ENCODE assay signal across 1 cellular context in the genomic region with DNA sequence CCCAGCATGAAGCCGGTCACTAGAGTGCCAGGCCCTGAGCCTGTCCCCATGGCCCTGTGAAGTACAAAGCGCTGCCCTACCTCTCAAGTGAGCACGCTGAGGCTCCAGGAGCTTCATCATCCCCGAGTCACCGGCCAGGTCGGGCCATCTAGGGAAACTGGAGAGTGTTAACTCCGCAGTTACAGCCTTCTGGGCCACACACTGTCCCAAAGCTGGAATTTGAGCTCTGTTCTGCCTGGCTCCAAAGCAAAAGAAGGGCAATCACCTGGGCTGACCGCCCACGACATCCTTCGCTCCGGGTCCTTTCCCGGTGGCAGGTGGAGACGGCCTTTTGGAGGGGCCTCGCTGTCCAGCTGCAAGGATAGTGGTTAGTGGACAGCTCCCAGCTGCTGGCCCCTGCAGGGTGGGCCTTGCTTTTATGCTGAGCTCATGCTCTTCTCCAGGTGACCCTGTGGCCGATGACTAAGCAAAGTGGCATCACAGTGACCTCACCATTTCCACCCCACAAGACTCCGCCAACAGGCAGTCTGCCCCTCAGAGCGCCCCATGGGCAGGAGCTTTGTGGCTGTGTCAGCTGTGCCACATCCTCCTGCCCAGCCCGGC.
TF ChIP-seq lines count a peak whose summit lies in the region.

No MANE protein-coding gene starts in this region.

TF ChIP-seq in K562, 482 proteins besides CTCF, POLR2A, EP300 and RAD21 (continued from another document):
- TF ChIP-seq, protein P1, sequence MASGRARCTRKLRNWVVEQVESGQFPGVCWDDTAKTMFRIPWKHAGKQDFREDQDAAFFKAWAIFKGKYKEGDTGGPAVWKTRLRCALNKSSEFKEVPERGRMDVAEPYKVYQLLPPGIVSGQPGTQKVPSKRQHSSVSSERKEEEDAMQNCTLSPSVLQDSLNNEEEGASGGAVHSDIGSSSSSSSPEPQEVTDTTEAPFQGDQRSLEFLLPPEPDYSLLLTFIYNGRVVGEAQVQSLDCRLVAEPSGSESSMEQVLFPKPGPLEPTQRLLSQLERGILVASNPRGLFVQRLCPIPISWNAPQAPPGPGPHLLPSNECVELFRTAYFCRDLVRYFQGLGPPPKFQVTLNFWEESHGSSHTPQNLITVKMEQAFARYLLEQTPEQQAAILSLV (tag; IDR thresholded peaks at IDR 0.05): no peak
- TF ChIP-seq, protein P2, sequence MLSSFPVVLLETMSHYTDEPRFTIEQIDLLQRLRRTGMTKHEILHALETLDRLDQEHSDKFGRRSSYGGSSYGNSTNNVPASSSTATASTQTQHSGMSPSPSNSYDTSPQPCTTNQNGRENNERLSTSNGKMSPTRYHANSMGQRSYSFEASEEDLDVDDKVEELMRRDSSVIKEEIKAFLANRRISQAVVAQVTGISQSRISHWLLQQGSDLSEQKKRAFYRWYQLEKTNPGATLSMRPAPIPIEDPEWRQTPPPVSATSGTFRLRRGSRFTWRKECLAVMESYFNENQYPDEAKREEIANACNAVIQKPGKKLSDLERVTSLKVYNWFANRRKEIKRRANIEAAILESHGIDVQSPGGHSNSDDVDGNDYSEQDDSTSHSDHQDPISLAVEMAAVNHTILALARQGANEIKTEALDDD (IDR thresholded peaks at IDR 0.05): no peak
- TF ChIP-seq ZNF408 (CRISPR knock-in tag; IDR thresholded peaks at IDR 0.05; ENCODE audit: low read depth) (no peak), HDAC3 (IDR thresholded peaks at IDR 0.05; ENCODE audit: borderline replicate concordance, partially characterized antibody) (no peak), ZNF134 (CRISPR knock-in tag; conservative IDR thresholded peaks at IDR 0.05) (no peak), SP1 (CRISPR knock-in tag; IDR thresholded peaks at IDR 0.05) (no peak), SETDB1 (IDR thresholded peaks at IDR 0.05; ENCODE audit: low read length) (no peak), SRF (CRISPR knock-in tag; IDR thresholded peaks at IDR 0.05) (no peak), FOSL1 (tag; conservative IDR thresholded peaks at IDR 0.05) (peak; percentile 62; the same call in 1 of the 2 replicates), ZNF282 (CRISPR knock-in tag; IDR thresholded peaks at IDR 0.05) (no peak), MEF2A (IDR thresholded peaks at IDR 0.05; ENCODE audit: control insufficient read depth, low read depth, low read length) (no peak), ARID1B (IDR thresholded peaks at IDR 0.05) (peak; percentile 56), KDM2B (CRISPR knock-in tag; IDR thresholded peaks at IDR 0.05) (no peak), L3MBTL2 (IDR thresholded peaks at IDR 0.05) (peak; percentile 63), ILK (tag; IDR thresholded peaks at IDR 0.05; ENCODE audit: borderline replicate concordance, low read depth) (no peak), IFI16 (CRISPR knock-in tag; IDR thresholded peaks at IDR 0.05) (no peak), POLR2H (tag; IDR thresholded peaks at IDR 0.05; ENCODE audit: low read depth) (no peak)
- TF ChIP-seq, protein P3, sequence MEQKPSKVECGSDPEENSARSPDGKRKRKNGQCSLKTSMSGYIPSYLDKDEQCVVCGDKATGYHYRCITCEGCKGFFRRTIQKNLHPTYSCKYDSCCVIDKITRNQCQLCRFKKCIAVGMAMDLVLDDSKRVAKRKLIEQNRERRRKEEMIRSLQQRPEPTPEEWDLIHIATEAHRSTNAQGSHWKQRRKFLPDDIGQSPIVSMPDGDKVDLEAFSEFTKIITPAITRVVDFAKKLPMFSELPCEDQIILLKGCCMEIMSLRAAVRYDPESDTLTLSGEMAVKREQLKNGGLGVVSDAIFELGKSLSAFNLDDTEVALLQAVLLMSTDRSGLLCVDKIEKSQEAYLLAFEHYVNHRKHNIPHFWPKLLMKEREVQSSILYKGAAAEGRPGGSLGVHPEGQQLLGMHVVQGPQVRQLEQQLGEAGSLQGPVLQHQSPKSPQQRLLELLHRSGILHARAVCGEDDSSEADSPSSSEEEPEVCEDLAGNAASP (IDR thresholded peaks at IDR 0.05): no peak
- TF ChIP-seq, protein P4, sequence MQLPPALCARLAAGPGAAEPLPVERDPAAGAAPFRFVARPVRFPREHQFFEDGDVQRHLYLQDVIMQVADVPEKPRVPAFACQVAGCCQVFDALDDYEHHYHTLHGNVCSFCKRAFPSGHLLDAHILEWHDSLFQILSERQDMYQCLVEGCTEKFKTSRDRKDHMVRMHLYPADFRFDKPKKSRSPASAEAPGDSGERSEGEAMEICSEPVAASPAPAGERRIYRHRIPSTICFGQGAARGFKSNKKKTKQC (CRISPR knock-in tag; IDR thresholded peaks at IDR 0.05): no peak
- TF ChIP-seq, protein P5, sequence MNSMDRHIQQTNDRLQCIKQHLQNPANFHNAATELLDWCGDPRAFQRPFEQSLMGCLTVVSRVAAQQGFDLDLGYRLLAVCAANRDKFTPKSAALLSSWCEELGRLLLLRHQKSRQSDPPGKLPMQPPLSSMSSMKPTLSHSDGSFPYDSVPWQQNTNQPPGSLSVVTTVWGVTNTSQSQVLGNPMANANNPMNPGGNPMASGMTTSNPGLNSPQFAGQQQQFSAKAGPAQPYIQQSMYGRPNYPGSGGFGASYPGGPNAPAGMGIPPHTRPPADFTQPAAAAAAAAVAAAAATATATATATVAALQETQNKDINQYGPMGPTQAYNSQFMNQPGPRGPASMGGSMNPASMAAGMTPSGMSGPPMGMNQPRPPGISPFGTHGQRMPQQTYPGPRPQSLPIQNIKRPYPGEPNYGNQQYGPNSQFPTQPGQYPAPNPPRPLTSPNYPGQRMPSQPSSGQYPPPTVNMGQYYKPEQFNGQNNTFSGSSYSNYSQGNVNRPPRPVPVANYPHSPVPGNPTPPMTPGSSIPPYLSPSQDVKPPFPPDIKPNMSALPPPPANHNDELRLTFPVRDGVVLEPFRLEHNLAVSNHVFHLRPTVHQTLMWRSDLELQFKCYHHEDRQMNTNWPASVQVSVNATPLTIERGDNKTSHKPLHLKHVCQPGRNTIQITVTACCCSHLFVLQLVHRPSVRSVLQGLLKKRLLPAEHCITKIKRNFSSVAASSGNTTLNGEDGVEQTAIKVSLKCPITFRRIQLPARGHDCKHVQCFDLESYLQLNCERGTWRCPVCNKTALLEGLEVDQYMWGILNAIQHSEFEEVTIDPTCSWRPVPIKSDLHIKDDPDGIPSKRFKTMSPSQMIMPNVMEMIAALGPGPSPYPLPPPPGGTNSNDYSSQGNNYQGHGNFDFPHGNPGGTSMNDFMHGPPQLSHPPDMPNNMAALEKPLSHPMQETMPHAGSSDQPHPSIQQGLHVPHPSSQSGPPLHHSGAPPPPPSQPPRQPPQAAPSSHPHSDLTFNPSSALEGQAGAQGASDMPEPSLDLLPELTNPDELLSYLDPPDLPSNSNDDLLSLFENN (IDR thresholded peaks at IDR 0.05; ENCODE audit: low read depth in 2 of 2, low read length in 2 of 2): no peak
- TF ChIP-seq, protein P6, sequence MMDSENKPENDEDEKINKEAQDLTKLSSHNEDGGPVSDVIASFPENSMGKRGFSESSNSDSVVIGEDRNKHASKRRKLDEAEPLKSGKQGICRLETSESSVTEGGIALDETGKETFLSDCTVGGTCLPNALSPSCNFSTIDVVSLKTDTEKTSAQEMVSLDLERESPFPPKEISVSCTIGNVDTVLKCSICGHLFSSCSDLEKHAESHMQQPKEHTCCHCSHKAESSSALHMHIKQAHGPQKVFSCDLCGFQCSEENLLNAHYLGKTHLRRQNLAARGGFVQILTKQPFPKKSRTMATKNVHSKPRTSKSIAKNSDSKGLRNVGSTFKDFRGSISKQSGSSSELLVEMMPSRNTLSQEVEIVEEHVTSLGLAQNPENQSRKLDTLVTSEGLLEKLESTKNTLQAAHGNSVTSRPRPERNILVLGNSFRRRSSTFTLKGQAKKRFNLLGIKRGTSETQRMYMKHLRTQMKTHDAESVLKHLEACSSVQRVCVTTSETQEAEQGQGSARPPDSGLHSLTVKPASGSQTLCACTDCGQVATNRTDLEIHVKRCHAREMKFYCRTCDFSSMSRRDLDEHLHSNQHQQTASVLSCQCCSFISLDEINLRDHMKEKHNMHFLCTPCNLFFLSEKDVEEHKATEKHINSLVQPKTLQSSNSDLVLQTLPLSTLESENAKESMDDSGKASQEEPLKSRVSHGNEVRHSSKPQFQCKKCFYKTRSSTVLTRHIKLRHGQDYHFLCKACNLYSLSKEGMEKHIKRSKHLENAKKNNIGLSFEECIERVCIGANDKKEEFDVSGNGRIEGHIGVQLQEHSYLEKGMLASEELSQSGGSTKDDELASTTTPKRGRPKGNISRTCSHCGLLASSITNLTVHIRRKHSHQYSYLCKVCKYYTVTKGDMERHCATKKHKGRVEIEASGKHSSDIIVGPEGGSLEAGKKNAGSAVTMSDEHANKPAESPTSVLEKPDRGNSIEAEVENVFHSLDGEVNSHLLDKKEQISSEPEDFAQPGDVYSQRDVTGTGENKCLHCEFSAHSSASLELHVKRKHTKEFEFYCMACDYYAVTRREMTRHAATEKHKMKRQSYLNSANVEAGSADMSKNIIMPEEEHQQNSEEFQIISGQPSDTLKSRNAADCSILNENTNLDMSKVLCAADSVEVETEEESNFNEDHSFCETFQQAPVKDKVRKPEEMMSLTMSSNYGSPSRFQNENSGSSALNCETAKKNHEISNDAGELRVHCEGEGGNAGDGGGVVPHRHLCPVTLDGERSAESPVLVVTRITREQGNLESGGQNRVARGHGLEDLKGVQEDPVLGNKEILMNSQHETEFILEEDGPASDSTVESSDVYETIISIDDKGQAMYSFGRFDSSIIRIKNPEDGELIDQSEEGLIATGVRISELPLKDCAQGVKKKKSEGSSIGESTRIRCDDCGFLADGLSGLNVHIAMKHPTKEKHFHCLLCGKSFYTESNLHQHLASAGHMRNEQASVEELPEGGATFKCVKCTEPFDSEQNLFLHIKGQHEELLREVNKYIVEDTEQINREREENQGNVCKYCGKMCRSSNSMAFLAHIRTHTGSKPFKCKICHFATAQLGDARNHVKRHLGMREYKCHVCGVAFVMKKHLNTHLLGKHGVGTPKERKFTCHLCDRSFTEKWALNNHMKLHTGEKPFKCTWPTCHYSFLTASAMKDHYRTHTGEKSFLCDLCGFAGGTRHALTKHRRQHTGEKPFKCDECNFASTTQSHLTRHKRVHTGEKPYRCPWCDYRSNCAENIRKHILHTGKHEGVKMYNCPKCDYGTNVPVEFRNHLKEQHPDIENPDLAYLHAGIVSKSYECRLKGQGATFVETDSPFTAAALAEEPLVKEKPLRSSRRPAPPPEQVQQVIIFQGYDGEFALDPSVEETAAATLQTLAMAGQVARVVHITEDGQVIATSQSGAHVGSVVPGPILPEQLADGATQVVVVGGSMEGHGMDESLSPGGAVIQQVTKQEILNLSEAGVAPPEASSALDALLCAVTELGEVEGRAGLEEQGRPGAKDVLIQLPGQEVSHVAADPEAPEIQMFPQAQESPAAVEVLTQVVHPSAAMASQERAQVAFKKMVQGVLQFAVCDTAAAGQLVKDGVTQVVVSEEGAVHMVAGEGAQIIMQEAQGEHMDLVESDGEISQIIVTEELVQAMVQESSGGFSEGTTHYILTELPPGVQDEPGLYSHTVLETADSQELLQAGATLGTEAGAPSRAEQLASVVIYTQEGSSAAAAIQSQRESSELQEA (IDR thresholded peaks at IDR 0.05; ENCODE audit: low read depth): no peak
TF ChIP-seq in K562: peak in this region for 33.
